In the genomic region with DNA sequence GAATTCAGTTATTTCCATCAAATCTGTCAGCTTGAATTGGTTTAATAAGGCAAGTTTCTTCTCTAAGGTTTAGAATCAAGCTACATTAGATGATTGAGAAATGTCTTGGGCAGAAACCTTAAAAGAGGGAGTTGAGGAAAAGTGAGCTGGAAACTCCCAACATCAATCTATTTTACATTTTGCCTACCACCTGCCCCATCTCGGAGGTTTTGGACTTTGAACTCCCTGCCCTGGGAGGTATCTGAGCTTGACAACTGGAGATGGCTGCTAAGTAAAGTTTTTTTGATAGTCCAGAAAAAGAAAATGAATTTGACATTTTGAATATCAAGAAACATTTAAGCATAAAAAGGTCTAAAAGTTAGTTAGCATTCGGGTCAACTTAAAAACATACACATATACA, we compare ENCODE assay signal across 15 cellular contexts.
DNase-seq lines count a peak whose midpoint lies in the region; ATAC-seq and TF ChIP-seq lines count a peak whose summit lies in the region.
"Had no signal": no experiment of that assay in that cellular context is flagged by ENCODE, and none has a peak within 500 bp of the region (broad histone marks: within the 10 kb centered on the region; RNA-seq: fewer than 3 reads in every experiment).

No MANE protein-coding gene starts in this region.

- no peak overlapping the region for H3K56ac ChIP-seq in IMR-90 (ENCODE audit: extremely low read depth, insufficient read depth, low read length)

- CTCF ChIA-PET in IMR-90 (lab: Yijun Ruan, JAX) = no interaction called here

- H3K27me3 ChIP-seq in IMR-90 (ENCODE audit: control insufficient read depth, insufficient read depth, low read length) (no peaks in the 10 kb centered on the region), hepatocyte (no peaks in the 10 kb centered on the region)
- H3K27me3 ChIP-seq: BLaER1 treated with 17β-estradiol and CSF1 and Interleukin-3, amounts not matched to agents 10 nM and 100 nM had no signal

- no peaks in the 10 kb centered on the region for H4K20me1 ChIP-seq in IMR-90 (ENCODE audit: insufficient read depth, low read length)
- no peaks in the 10 kb centered on the region for H4K20me1 ChIP-seq in hepatocyte (ENCODE audit: insufficient read depth, poor library complexity, severe bottlenecking)
- H4K20me1 ChIP-seq: BLaER1 treated with 17β-estradiol and CSF1 and Interleukin-3, amounts not matched to agents 10 nM and 100 nM had no signal

- H3K9me3 ChIP-seq in IMR-90 (ENCODE audit: control insufficient read depth, insufficient read depth, low read length) = no peaks in the 10 kb centered on the region
- no peaks in the 10 kb centered on the region for H3K9me3 ChIP-seq in hepatocyte (ENCODE audit: low read depth)
- H3K9me3 ChIP-seq: BLaER1 treated with 17β-estradiol and CSF1 and Interleukin-3, amounts not matched to agents 10 nM and 100 nM had no signal

- H2BK120ac ChIP-seq in IMR-90 (ENCODE audit: low read depth, low read length) = no peak overlapping the region

- peak; percentile 34 for DNase-seq in COLO668 (lab: John Stamatoyannopoulos, UW; ENCODE audit: unreplicated experiment)
- no peak for DNase-seq in IMR-90
- DNase-seq in hepatocyte (ENCODE audit: low spot score) = no peak
- DNase-seq in retinal pigment epithelial cell (ENCODE audit: low read depth) = peak; percentile 38
- DNase-seq in RPMI8226 = no peak
- DNase-seq in islet precursor cell = no peak
- DNase-seq: ACHN; Calu3; CD4-positive, CD25-positive, alpha-beta regulatory T cell; DMS 273 treated with DMSO at 0.1 percent for 48 hours; DMS79 treated with DMSO at 0.1 percent for 48 hours; EL; HCEC 1CT had no signal

- no peaks in the 10 kb centered on the region for H3K9me1 ChIP-seq in IMR-90 (ENCODE audit: insufficient read depth, low read length)

- H3K4me1 ChIP-seq in IMR-90 (ENCODE audit: control insufficient read depth, insufficient read depth, low read length) = peaks cover 10% of the 10 kb centered on the region
- peaks cover 53% of the 10 kb centered on the region for H3K4me1 ChIP-seq in hepatocyte (ENCODE audit: insufficient read depth)

- H3K9me2 ChIP-seq in hepatocyte (replicated peaks; ENCODE audit: insufficient read depth) = no peaks in the 10 kb centered on the region

- POLR2A ChIA-PET in IMR-90 (lab: Charles Lee; ENCODE audit: unreplicated experiment) = no interaction called here

- H2BK5ac ChIP-seq in IMR-90 (ENCODE audit: low read depth, low read length, poor library complexity, severe bottlenecking) = no peak overlapping the region

- H3K4me2 ChIP-seq in IMR-90 (ENCODE audit: low read depth, low read length) (no peak overlapping the region), hepatocyte (no peak overlapping the region)
- H3K4me2 ChIP-seq: BLaER1 treated with 17β-estradiol and CSF1 and Interleukin-3, amounts not matched to agents 10 nM and 100 nM had no signal

- WGBS in IMR-90 (ENCODE audit: extremely low coverage in 2 of 2, insufficient read length in 1 of 2), 2 experiments = no CpG with 5 or more reads among the region's 2 CpGs
- 71% methylated on average over 2 of the region's 2 CpGs for WGBS in hepatocyte (ENCODE audit: low lambda C conversion rate, missing lambda C conversion rate)

- no peak for TF ChIP-seq POLR2A in IMR-90 (IDR thresholded peaks at IDR 0.05; ENCODE audit: low read depth, low read length)

- in situ Hi-C loops in IMR-90 (cut with MboI; ENCODE audit: low sequenced_read_pairs) = no loop called here

- intact Hi-C loops in IMR-90 (cut with micrococcal nuclease) = no loop called here

- no peak overlapping the region for H2AK5ac ChIP-seq in IMR-90 (ENCODE audit: low read depth, low read length)

- H3K4ac ChIP-seq in IMR-90 (ENCODE audit: low read depth, low read length) = no peak overlapping the region

- no peaks in the 10 kb centered on the region for H3K79me2 ChIP-seq in hepatocyte

- no peak overlapping the region for H3K23ac ChIP-seq in IMR-90 (ENCODE audit: low read depth, low read length)

- H3K79me1 ChIP-seq in IMR-90 (ENCODE audit: low read depth in 1 of 2, low read length in 2 of 2) = 0 out of 4 replicates have a peak, but pooled peaks cover 0 to 3% of the 10 kb centered on the region in 2 experiments

- H2BK20ac ChIP-seq in IMR-90 (ENCODE audit: low read depth, low read length) = no peak overlapping the region

- H3K18ac ChIP-seq in IMR-90 (ENCODE audit: low read depth, low read length) = peak overlapping the region; percentile 16; the same call in 1 of the 2 replicates

- ATAC-seq in IMR-90 (ENCODE audit: low read depth) (no peak), GM18907 (IDR thresholded peaks at IDR 0.05; ENCODE audit: unreplicated experiment) (no peak)

- H3K36me3 ChIP-seq in IMR-90 (ENCODE audit: control insufficient read depth, insufficient read depth, low read length) (no peaks in the 10 kb centered on the region), hepatocyte (replicated peaks; ENCODE audit: insufficient read depth, low read depth) (no peaks in the 10 kb centered on the region)
- H3K36me3 ChIP-seq: BLaER1 treated with 17β-estradiol and CSF1 and Interleukin-3, amounts not matched to agents 10 nM and 100 nM had no signal

- no peak overlapping the region for H3K27ac ChIP-seq in IMR-90 (ENCODE audit: insufficient read depth, low read length)
- peak overlapping the region; percentile 4 for H3K27ac ChIP-seq in hepatocyte
- H3K27ac ChIP-seq: BLaER1 treated with 17β-estradiol and CSF1 and Interleukin-3, amounts not matched to agents 10 nM and 100 nM had no signal

- peak overlapping the region; percentile 4; the same call in 1 of the 2 replicates for H4K5ac ChIP-seq in IMR-90 (ENCODE audit: low read depth, low read length)

- no peak for TF ChIP-seq RAD21 in IMR-90 (IDR thresholded peaks at IDR 0.05; ENCODE audit: low read length)

- H4K91ac ChIP-seq in IMR-90 (ENCODE audit: insufficient read depth, low read depth, low read length) = no peak overlapping the region

- no peak overlapping the region for H3K14ac ChIP-seq in IMR-90 (replicated peaks; ENCODE audit: low read depth, low read length)

- no peak overlapping the region for H2AFZ ChIP-seq in IMR-90 (replicated peaks; ENCODE audit: low read length, poor library complexity)
- no peak overlapping the region for H2AFZ ChIP-seq in hepatocyte

- H3K4me3 ChIP-seq in IMR-90 (ENCODE audit: insufficient read depth, low read depth, low read length) = no peak overlapping the region
- H3K4me3 ChIP-seq in hepatocyte = no peak overlapping the region
- H3K4me3 ChIP-seq in retinal pigment epithelial cell (ENCODE audit: low read length) = no peak overlapping the region
- H3K4me3 ChIP-seq: BLaER1 treated with 17β-estradiol and CSF1 and Interleukin-3, amounts not matched to agents 10 nM and 100 nM had no signal

- no peak overlapping the region for H2AK9ac ChIP-seq in IMR-90 (replicated peaks; ENCODE audit: low read depth, low read length, poor library complexity)

- BruUV-seq in IMR-90 (replicated peaks; lab: Mats Ljungman, UMichigan) = no TSS peak

- peak overlapping the region in 1 of 2 experiments; percentile 10; a peak in 1 of 4 replicates for H4K8ac ChIP-seq in IMR-90 (ENCODE audit: low read depth in 2 of 2, low read length in 2 of 2)

- no peak overlapping the region for H2BK15ac ChIP-seq in IMR-90 (ENCODE audit: low read depth, low read length)

- no peak overlapping the region for H3K9ac ChIP-seq in IMR-90 (ENCODE audit: low read depth, low read length)
- H3K9ac ChIP-seq: BLaER1 treated with 17β-estradiol and CSF1 and Interleukin-3, amounts not matched to agents 10 nM and 100 nM had no signal

- dilution Hi-C loops in IMR-90 (cut with HindIII; ENCODE audit: low sequenced_read_pairs, unreplicated experiment) = no loop called here

- TF ChIP-seq CTCF in IMR-90 (conservative IDR thresholded peaks at IDR 0.05; ENCODE audit: low read depth, low read length) (no peak), hepatocyte (IDR thresholded peaks at IDR 0.05; ENCODE audit: poor library complexity) (no peak), retinal pigment epithelial cell (conservative IDR thresholded peaks at IDR 0.05; ENCODE audit: low read depth, low read length) (no peak)

TF ChIP-seq in IMR-90, 13 proteins besides CTCF, POLR2A, EP300 and RAD21:
- TF ChIP-seq FOS (IDR thresholded peaks at IDR 0.05; ENCODE audit: low read depth, low read length) = no peak
- TF ChIP-seq MAZ (IDR thresholded peaks at IDR 0.05; ENCODE audit: borderline replicate concordance, low read depth, low read length) = no peak
- no peak for TF ChIP-seq RFX5 (IDR thresholded peaks at IDR 0.05; ENCODE audit: low read depth, low read length)
- no peak for TF ChIP-seq CEBPB (IDR thresholded peaks at IDR 0.05; ENCODE audit: low read depth, low read length)
- TF ChIP-seq MAFK (IDR thresholded peaks at IDR 0.05; ENCODE audit: low read depth, low read length) = no peak
- TF ChIP-seq CHD1 (IDR thresholded peaks at IDR 0.05; ENCODE audit: low read depth, low read length) = no peak
- TF ChIP-seq NFE2L2 (IDR thresholded peaks at IDR 0.05; ENCODE audit: low read depth, low read length) = no peak
- TF ChIP-seq MXI1 (IDR thresholded peaks at IDR 0.05; ENCODE audit: borderline replicate concordance, low read depth, low read length) = no peak
- no peak for TF ChIP-seq SMC3 (IDR thresholded peaks at IDR 0.05; ENCODE audit: low read depth, low read length)
- TF ChIP-seq RCOR1 (IDR thresholded peaks at IDR 0.05; ENCODE audit: insufficient replicate concordance, low read length) = no peak
- TF ChIP-seq, protein P1, sequence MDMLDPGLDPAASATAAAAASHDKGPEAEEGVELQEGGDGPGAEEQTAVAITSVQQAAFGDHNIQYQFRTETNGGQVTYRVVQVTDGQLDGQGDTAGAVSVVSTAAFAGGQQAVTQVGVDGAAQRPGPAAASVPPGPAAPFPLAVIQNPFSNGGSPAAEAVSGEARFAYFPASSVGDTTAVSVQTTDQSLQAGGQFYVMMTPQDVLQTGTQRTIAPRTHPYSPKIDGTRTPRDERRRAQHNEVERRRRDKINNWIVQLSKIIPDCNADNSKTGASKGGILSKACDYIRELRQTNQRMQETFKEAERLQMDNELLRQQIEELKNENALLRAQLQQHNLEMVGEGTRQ (IDR thresholded peaks at IDR 0.05; ENCODE audit: low read depth, low read length) = no peak
- TF ChIP-seq, protein P2, sequence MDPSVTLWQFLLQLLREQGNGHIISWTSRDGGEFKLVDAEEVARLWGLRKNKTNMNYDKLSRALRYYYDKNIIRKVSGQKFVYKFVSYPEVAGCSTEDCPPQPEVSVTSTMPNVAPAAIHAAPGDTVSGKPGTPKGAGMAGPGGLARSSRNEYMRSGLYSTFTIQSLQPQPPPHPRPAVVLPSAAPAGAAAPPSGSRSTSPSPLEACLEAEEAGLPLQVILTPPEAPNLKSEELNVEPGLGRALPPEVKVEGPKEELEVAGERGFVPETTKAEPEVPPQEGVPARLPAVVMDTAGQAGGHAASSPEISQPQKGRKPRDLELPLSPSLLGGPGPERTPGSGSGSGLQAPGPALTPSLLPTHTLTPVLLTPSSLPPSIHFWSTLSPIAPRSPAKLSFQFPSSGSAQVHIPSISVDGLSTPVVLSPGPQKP (IDR thresholded peaks at IDR 0.05; ENCODE audit: borderline replicate concordance, low read depth, low read length) = no peak
- no peak for TF ChIP-seq BHLHE40 (IDR thresholded peaks at IDR 0.05; ENCODE audit: low read depth, low read length)

Comparison
In these comparisons a context has a peak if more than half of its experiments do, and no peak if none do; other contexts are left out.
1. DNase-seq: peak in COLO668 (single experiment) and retinal pigment epithelial cell (single experiment); none in IMR-90 (single experiment), hepatocyte (single experiment), RPMI8226 (single experiment) and islet precursor cell (single experiment).